In genomic region chr2:118227698-118228508, GRCh38 we compare ENCODE assay signal across 30 cellular contexts.
DNase-seq lines count a peak whose midpoint lies in the region; ATAC-seq, FAIRE-seq and TF ChIP-seq lines count a peak whose summit lies in the region.
"Had no signal": no experiment of that assay in that cellular context is flagged by ENCODE, and none has a peak within 500 bp of the region (broad histone marks: within the 10 kb centered on the region; RNA-seq: fewer than 3 reads in every experiment).

No MANE protein-coding gene starts in this region.

- H3K4me3 ChIP-seq in GM12878: no peak overlapping the region
- H3K4me3 ChIP-seq in neural progenitor cell: no peak overlapping the region
- H3K4me3 ChIP-seq: esophagus muscularis mucosa, psoas muscle, transverse colon had no signal

- CTCF ChIA-PET in GM12878 (lab: Yijun Ruan, JAX): interaction anchor here (0.7 to 1.4 kb wide), 6 partner anchors 11 to 637 kb away, joined by 3 to 4 read pairs (median 3); no protein-coding TSS in a partner anchor
- CTCF ChIA-PET in activated CD8-positive, alpha-beta T cell treated with anti-CD3 and anti-CD28 coated beads for 36 hours (lab: Charles Lee): interaction anchor here (2.3 kb wide), 1 partner anchor 627 kb away, joined by 8 read pairs; no protein-coding TSS in a partner anchor

- in situ Hi-C loops in GM13976 (cut with MboI; ENCODE audit: low sequenced_read_pairs, unreplicated experiment) (loop anchor here (10.0 kb wide), 1 partner anchor 627 kb away; no protein-coding TSS in a partner anchor), GM12878 (cut with MboI) (no loop called here)

- H3K79me2 ChIP-seq in GM12878 (ENCODE audit: control insufficient read depth, insufficient read depth, low read length): no peaks in the 10 kb centered on the region
- no peaks in the 10 kb centered on the region for H3K79me2 ChIP-seq in neural progenitor cell (ENCODE audit: low read depth)

- FAIRE-seq in GM12878 (lab: Jason Lieb, UNC): peak; percentile 23
- FAIRE-seq: GM19239, TTC549 had no signal

- peaks cover 5% of the 10 kb centered on the region for H3K9me3 Mint-ChIP-seq in neural progenitor cell
- H3K9me3 Mint-ChIP-seq in activated CD8-positive, alpha-beta T cell treated with anti-CD3 and anti-CD28 coated beads for 36 hours: no peaks in the 10 kb centered on the region
- H3K9me3 Mint-ChIP-seq: activated T-cell treated with anti-CD3 and anti-CD28 coated beads, Interleukin-2, amount 50 U/mL, for 72 hours; central memory CD8-positive, alpha-beta T cell; endodermal cell; natural killer cell treated with Interleukin-12 subunit alpha and Interleukin-12 subunit beta and Interleukin-15 and Interleukin-18, amount 100 ng/mL, for 72 hours; stimulated activated effector memory CD8-positive, alpha-beta T cell treated with anti-CD3 and anti-CD28 coated beads, Interleukin-12 subunit alpha, Interleukin-12 subunit beta, amount 100 ng/mL, for 72 hours; T-helper 1 cell treated with Interleukin-12 subunit alpha and Interleukin-12 subunit beta and Interleukin-4 antibody, amounts not matched to agents 30 μg/mL and 1 μg/mL, for 36 hours had no signal

- H2AFZ ChIP-seq in GM12878 (ENCODE audit: control insufficient read depth, low read depth, low read length): peak overlapping the region; percentile 24
- no peak overlapping the region for H2AFZ ChIP-seq in neural progenitor cell (replicated peaks)

- no TSS peak for BruUV-seq in GM12878 (replicated peaks; lab: Mats Ljungman, UMichigan)

- SMC1A ChIA-PET in GM12878 (lab: Charles Lee; ENCODE audit: uncharacterized antibody, unreplicated experiment): interaction anchor here (0.5 to 1.7 kb wide), 5 partner anchors 10 to 632 kb away, joined by 3 to 5 read pairs (median 3); no protein-coding TSS in a partner anchor

- H3K4me1 Mint-ChIP-seq in neural progenitor cell: peaks cover 48% of the 10 kb centered on the region
- peaks cover 7% of the 10 kb centered on the region for H3K4me1 Mint-ChIP-seq in activated CD8-positive, alpha-beta T cell treated with anti-CD3 and anti-CD28 coated beads for 36 hours (ENCODE audit: low read depth)
- H3K4me1 Mint-ChIP-seq: central memory CD8-positive, alpha-beta T cell had no signal

- peak overlapping the region; percentile 48 for H3K27ac ChIP-seq in GM12878 (ENCODE audit: control insufficient read depth, insufficient read depth)
- no peak overlapping the region for H3K27ac ChIP-seq in neural progenitor cell
- H3K27ac ChIP-seq: esophagus muscularis mucosa, psoas muscle, transverse colon had no signal

- H3K9ac ChIP-seq in GM12878 (ENCODE audit: control insufficient read depth, insufficient read depth, low read length) (no peak overlapping the region), neural progenitor cell (no peak overlapping the region)

- TF ChIP-seq CTCF in GM13976 (IDR thresholded peaks at IDR 0.05; ENCODE audit: borderline replicate concordance, control extremely low read depth, extremely low read depth, insufficient read depth, missing control alignments) (no peak), GM12878 (IDR thresholded peaks at IDR 0.05 in 2 of 3, conservative IDR thresholded peaks at IDR 0.05 in 1 of 3; ENCODE audit: control insufficient read depth in 2 of 3, extremely low read depth in 1 of 3, insufficient read depth in 1 of 3, low read depth in 3 of 3, low read length in 3 of 3) (no peak), neural progenitor cell (IDR thresholded peaks at IDR 0.05) (no peak)
- TF ChIP-seq CTCF in activated CD8-positive, alpha-beta T cell treated with anti-CD3 and anti-CD28 coated beads for 36 hours (IDR thresholded peaks at IDR 0.05): no peak

- TF ChIP-seq EP300 in GM12878 (IDR thresholded peaks at IDR 0.05; ENCODE audit: borderline replicate concordance in 1 of 2, control insufficient read depth in 1 of 2, low read depth in 2 of 2, low read length in 2 of 2): peak in 1 of 2 experiments; percentile 33; a peak in 1 of 4 replicates

- ATAC-seq in HG02852 (IDR thresholded peaks at IDR 0.05; ENCODE audit: unreplicated experiment): peak; percentile 37
- ATAC-seq in GM12878: peak; percentile 22
- ATAC-seq in GM19395 (IDR thresholded peaks at IDR 0.05; ENCODE audit: unreplicated experiment): no peak
- no peak for ATAC-seq in activated CD8-positive, alpha-beta T cell treated with anti-CD3 and anti-CD28 coated beads for 36 hours
- ATAC-seq in HG03439 (IDR thresholded peaks at IDR 0.05; ENCODE audit: unreplicated experiment): no peak
- ATAC-seq: activated T-cell treated with anti-CD3 and anti-CD28 coated beads, Interleukin-2, amount 50 U/mL, for 72 hours; left cardiac atrium; natural killer cell treated with Interleukin-12 subunit alpha and Interleukin-12 subunit beta and Interleukin-15 and Interleukin-18, amount 100 ng/mL, for 72 hours; SK-N-SH treated with all-trans-retinoic acid at 6 μM for 48 hours; stimulated activated effector memory CD8-positive, alpha-beta T cell treated with anti-CD3 and anti-CD28 coated beads, Interleukin-12 subunit alpha, Interleukin-12 subunit beta, amount 100 ng/mL, for 72 hours had no signal

- DNase-seq in GM13976 (ENCODE audit: low spot score) (peak; percentile 22), GM12878 (ENCODE audit: low read depth, low spot score) (peak; percentile 48), neural progenitor cell (ENCODE audit: low spot score) (no peak), SK-N-DZ (ENCODE audit: low spot score) (no peak)
- no peak for DNase-seq in activated CD8-positive, alpha-beta T cell treated with anti-CD3 and anti-CD28 coated beads for 36 hours
- DNase-seq: ACHN; activated CD4-positive, alpha-beta T cell treated with anti-CD3 and anti-CD28 coated beads, Interleukin-2, amount 50 U/mL, for 4 hours; activated T-cell treated with anti-CD3 and anti-CD28 coated beads, Interleukin-2, amount 50 U/mL, for 72 hours; DMS153; endodermal cell; foreskin melanocyte; left cardiac atrium; MV-4-11; NCI-H1436 treated with DMSO at 0.1 percent for 48 hours; NCI-H2107; NCI-H345; psoas muscle; stimulated activated CD4-positive, alpha-beta T cell treated with anti-CD3 and anti-CD28 coated beads, Interleukin-15, amount 100 ng/mL, for 24 hours; transverse colon had no signal

- H3K27me3 ChIP-seq in GM12878 (replicated peaks in 1 of 2; ENCODE audit: control insufficient read depth in 2 of 2, insufficient read depth in 2 of 2, low read length in 1 of 2): no peaks in the 10 kb centered on the region
- peaks cover 46% of the 10 kb centered on the region for H3K27me3 ChIP-seq in neural progenitor cell

- 10% methylated on average over 6 of the region's 6 CpGs for WGBS in GM12878 (ENCODE audit: insufficient coverage, insufficient replicate concordance, low lambda C conversion rate, missing lambda C conversion rate)

- peak overlapping the region; percentile 73 for H3K27ac Mint-ChIP-seq in neural progenitor cell
- no peak overlapping the region for H3K27ac Mint-ChIP-seq in activated CD8-positive, alpha-beta T cell treated with anti-CD3 and anti-CD28 coated beads for 36 hours
- H3K27ac Mint-ChIP-seq: activated T-cell treated with anti-CD3 and anti-CD28 coated beads, Interleukin-2, amount 50 U/mL, for 72 hours; endodermal cell; natural killer cell treated with Interleukin-12 subunit alpha and Interleukin-12 subunit beta and Interleukin-15 and Interleukin-18, amount 100 ng/mL, for 72 hours; stimulated activated effector memory CD8-positive, alpha-beta T cell treated with anti-CD3 and anti-CD28 coated beads, Interleukin-12 subunit alpha, Interleukin-12 subunit beta, amount 100 ng/mL, for 72 hours; T-helper 1 cell treated with Interleukin-12 subunit alpha and Interleukin-12 subunit beta and Interleukin-4 antibody, amounts not matched to agents 30 μg/mL and 1 μg/mL, for 36 hours had no signal

- peaks cover 15% of the 10 kb centered on the region for H3K4me1 ChIP-seq in GM12878 (ENCODE audit: control insufficient read depth, insufficient read depth, low read length)
- peaks cover 37% of the 10 kb centered on the region for H3K4me1 ChIP-seq in neural progenitor cell

- H3K36me3 Mint-ChIP-seq in neural progenitor cell: peaks cover 2% of the 10 kb centered on the region
- no peaks in the 10 kb centered on the region for H3K36me3 Mint-ChIP-seq in activated CD8-positive, alpha-beta T cell treated with anti-CD3 and anti-CD28 coated beads for 36 hours (ENCODE audit: low read depth)
- H3K36me3 Mint-ChIP-seq: natural killer cell treated with Interleukin-12 subunit alpha and Interleukin-12 subunit beta and Interleukin-15 and Interleukin-18, amount 100 ng/mL, for 72 hours; stimulated activated effector memory CD8-positive, alpha-beta T cell treated with anti-CD3 and anti-CD28 coated beads, Interleukin-12 subunit alpha, Interleukin-12 subunit beta, amount 100 ng/mL, for 72 hours had no signal

- peaks cover 36% of the 10 kb centered on the region for H3F3A ChIP-seq in neural progenitor cell (ENCODE audit: low read depth)

- H3K4me2 ChIP-seq in GM12878 (ENCODE audit: control insufficient read depth, insufficient read depth) (no peak overlapping the region), neural progenitor cell (no peak overlapping the region)

- peaks cover 24% of the 10 kb centered on the region for H3K27me3 Mint-ChIP-seq in neural progenitor cell (ENCODE audit: insufficient read depth, low read depth)
- peaks cover 42% of the 10 kb centered on the region for H3K27me3 Mint-ChIP-seq in activated CD8-positive, alpha-beta T cell treated with anti-CD3 and anti-CD28 coated beads for 36 hours

- no peaks in the 10 kb centered on the region for H3K36me3 ChIP-seq in GM12878 (ENCODE audit: control insufficient read depth in 2 of 2, insufficient read depth in 2 of 2, low read length in 1 of 2)
- no peaks in the 10 kb centered on the region for H3K36me3 ChIP-seq in neural progenitor cell
- H3K36me3 ChIP-seq: esophagus muscularis mucosa, transverse colon had no signal

- RAD21 ChIA-PET in GM12878 (lab: Charles Lee; ENCODE audit: unreplicated experiment): interaction anchor here (1.7 kb wide), 1 partner anchor 628 kb away, joined by 4 read pairs; no protein-coding TSS in a partner anchor

- no peak for TF ChIP-seq RAD21 in GM12878 (IDR thresholded peaks at IDR 0.05; ENCODE audit: insufficient read depth, low read depth, low read length)

- H4K20me1 ChIP-seq in GM12878 (ENCODE audit: control insufficient read depth, insufficient read depth): no peaks in the 10 kb centered on the region
- no peaks in the 10 kb centered on the region for H4K20me1 ChIP-seq in neural progenitor cell (ENCODE audit: low read depth)

- no peak overlapping the region for H3K4me3 Mint-ChIP-seq in neural progenitor cell
- H3K4me3 Mint-ChIP-seq in activated CD8-positive, alpha-beta T cell treated with anti-CD3 and anti-CD28 coated beads for 36 hours: no peak overlapping the region
- H3K4me3 Mint-ChIP-seq: activated T-cell treated with anti-CD3 and anti-CD28 coated beads, Interleukin-2, amount 50 U/mL, for 72 hours; central memory CD8-positive, alpha-beta T cell; endodermal cell; natural killer cell treated with Interleukin-12 subunit alpha and Interleukin-12 subunit beta and Interleukin-15 and Interleukin-18, amount 100 ng/mL, for 72 hours; stimulated activated effector memory CD8-positive, alpha-beta T cell treated with anti-CD3 and anti-CD28 coated beads, Interleukin-12 subunit alpha, Interleukin-12 subunit beta, amount 100 ng/mL, for 72 hours; T-helper 1 cell treated with Interleukin-12 subunit alpha and Interleukin-12 subunit beta and Interleukin-4 antibody, amounts not matched to agents 30 μg/mL and 1 μg/mL, for 36 hours had no signal

- TF ChIP-seq POLR2A in GM12878 (IDR thresholded peaks at IDR 0.05; ENCODE audit: low read depth, low read length): no peak

- intact Hi-C loops in GM12878 (cut with micrococcal nuclease; ENCODE audit: unreplicated experiment): no loop called here
- intact Hi-C loops in activated CD8-positive, alpha-beta T cell treated with anti-CD3 and anti-CD28 coated beads for 36 hours (cut with micrococcal nuclease): no loop called here

- H3K9me3 ChIP-seq in GM12878 (replicated peaks; ENCODE audit: control insufficient read depth, insufficient read depth, low read length) (no peaks in the 10 kb centered on the region), neural progenitor cell (ENCODE audit: low read depth) (no peaks in the 10 kb centered on the region)
- H3K9me3 ChIP-seq: esophagus muscularis mucosa, psoas muscle, transverse colon had no signal

- POLR2A ChIA-PET in GM12878 (lab: Charles Lee): interaction anchor here (0.5 to 0.8 kb wide), 2 partner anchors 18 to 21 kb away, joined by 3 read pairs; no protein-coding TSS in a partner anchor
- POLR2A ChIA-PET in activated CD8-positive, alpha-beta T cell treated with anti-CD3 and anti-CD28 coated beads for 36 hours (lab: Charles Lee): interaction anchor here (0.6 kb wide), 1 partner anchor 14 kb away, joined by 5 read pairs; no protein-coding TSS in a partner anchor

Comparison
In these comparisons a context has a peak if more than half of its experiments do, and no peak if none do; other contexts are left out.
1. DNase-seq: peak in GM13976 (single experiment) and GM12878 (single experiment); none in neural progenitor cell (single experiment), activated CD8-positive, alpha-beta T cell treated with anti-CD3 and anti-CD28 coated beads for 36 hours (single experiment) and SK-N-DZ (single experiment).
2. ATAC-seq: peak in HG02852 (single experiment) and GM12878 (single experiment); none in GM19395 (single experiment), activated CD8-positive, alpha-beta T cell treated with anti-CD3 and anti-CD28 coated beads for 36 hours (single experiment) and HG03439 (single experiment).